ENCODE assay signal across 11 cellular contexts in the genomic region with DNA sequence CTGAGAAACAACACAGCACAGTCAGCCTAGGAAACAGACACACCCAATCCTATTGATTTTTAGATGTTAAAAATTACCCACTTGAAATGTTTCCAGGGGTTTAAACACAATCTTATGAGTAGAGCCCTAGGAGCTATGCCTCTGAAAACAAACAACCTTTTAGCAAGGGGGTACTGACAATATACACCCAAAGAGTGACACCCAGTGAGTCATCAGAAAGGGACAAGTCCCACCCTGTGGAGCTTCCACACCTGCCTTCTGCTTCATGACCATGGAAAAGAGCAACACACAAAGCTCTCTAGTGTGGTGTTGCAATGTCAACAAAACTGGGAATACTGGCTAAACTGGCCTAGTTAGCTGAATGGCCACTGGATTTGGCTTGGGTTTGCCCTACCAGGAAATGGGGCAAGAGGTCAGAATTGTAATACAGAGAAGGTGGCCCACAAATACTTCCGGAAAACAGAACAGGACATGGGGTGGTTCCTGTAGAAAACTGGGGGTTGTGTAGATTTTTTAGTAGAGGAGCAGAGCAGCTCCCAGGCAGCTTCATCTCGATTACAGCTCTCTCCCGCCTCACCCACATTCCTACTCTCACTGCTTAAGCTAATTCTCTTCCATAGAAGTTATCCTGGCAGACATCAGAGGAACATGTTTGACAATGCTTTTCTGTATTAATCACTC.
A peak's percentile ranks its signal among the peaks of the same experiment; 100 is the strongest.
DNase-seq lines count a peak whose midpoint lies in the region; ATAC-seq and TF ChIP-seq lines count a peak whose summit lies in the region.
"Had no signal": no experiment of that assay in that cellular context is flagged by ENCODE, and none has a peak within 500 bp of the region (broad histone marks: within the 10 kb centered on the region; RNA-seq: fewer than 3 reads in every experiment).

No MANE protein-coding gene starts in this region.

- ATAC-seq in GM18909 (IDR thresholded peaks at IDR 0.05; ENCODE audit: poor library complexity, unreplicated experiment), result no peak
- ATAC-seq in HG03097 (IDR thresholded peaks at IDR 0.05; ENCODE audit: low FRiP score, unreplicated experiment), result no peak
- ATAC-seq: stimulated activated naive CD8-positive, alpha-beta T cell treated with anti-CD3 and anti-CD28 coated beads, Interleukin-15, amount 100 ng/mL, for 72 hours had no signal

- CTCF ChIA-PET in activated CD4-positive, alpha-beta T cell treated with anti-CD3 and anti-CD28 coated beads, Interleukin-2, amount 10 ng/mL, durations not matched to agents 7 days and 5 days (lab: Charles Lee), result no interaction called here

- H3K36me3 Mint-ChIP-seq in progenitor cell of endocrine pancreas (ENCODE audit: insufficient read depth), result no peaks in the 10 kb centered on the region
- no peaks in the 10 kb centered on the region for H3K36me3 Mint-ChIP-seq in activated CD4-positive, alpha-beta T cell treated with anti-CD3 and anti-CD28 coated beads, Interleukin-2, amount 10 ng/mL, durations not matched to agents 7 days and 5 days (ENCODE audit: low read depth)
- H3K36me3 Mint-ChIP-seq: activated naive CD8-positive, alpha-beta T cell treated with anti-CD3 and anti-CD28 coated beads, Interleukin-2, amount 10 ng/mL, durations not matched to agents 7 days and 5 days had no signal

- DNase-seq in DMS79 treated with DMSO at 0.1 percent for 48 hours (lab: John Stamatoyannopoulos, UW) (peak; percentile 14), NCI-H2227 (lab: John Stamatoyannopoulos, UW; ENCODE audit: unreplicated experiment) (peak; percentile 73), epithelial cell of proximal tubule (ENCODE audit: low read depth) (peak; percentile 60), progenitor cell of endocrine pancreas (ENCODE audit: low spot score, unreplicated experiment) (peak; percentile 12), NAMALWA (ENCODE audit: low spot score) (no peak)
- DNase-seq in activated CD4-positive, alpha-beta T cell treated with anti-CD3 and anti-CD28 coated beads, Interleukin-2, amount 10 ng/mL, durations not matched to agents 7 days and 5 days, result no peak
- DNase-seq: activated naive CD8-positive, alpha-beta T cell treated with anti-CD3 and anti-CD28 coated beads, Interleukin-2, amount 10 ng/mL, durations not matched to agents 7 days and 5 days; left ventricle myocardium inferior; stimulated activated naive CD8-positive, alpha-beta T cell treated with anti-CD3 and anti-CD28 coated beads, Interleukin-15, amount 100 ng/mL, for 72 hours had no signal

- H3K27ac Mint-ChIP-seq in progenitor cell of endocrine pancreas, result peak overlapping the region; percentile 99
- H3K27ac Mint-ChIP-seq in activated CD4-positive, alpha-beta T cell treated with anti-CD3 and anti-CD28 coated beads, Interleukin-2, amount 10 ng/mL, durations not matched to agents 7 days and 5 days, result no peak overlapping the region
- H3K27ac Mint-ChIP-seq: activated naive CD8-positive, alpha-beta T cell treated with anti-CD3 and anti-CD28 coated beads, Interleukin-2, amount 10 ng/mL, durations not matched to agents 7 days and 5 days; stimulated activated naive CD8-positive, alpha-beta T cell treated with anti-CD3 and anti-CD28 coated beads, Interleukin-15, amount 100 ng/mL, for 72 hours had no signal

- peaks cover 35% of the 10 kb centered on the region for H3K27me3 Mint-ChIP-seq in progenitor cell of endocrine pancreas
- peaks cover 4% of the 10 kb centered on the region for H3K27me3 Mint-ChIP-seq in activated CD4-positive, alpha-beta T cell treated with anti-CD3 and anti-CD28 coated beads, Interleukin-2, amount 10 ng/mL, durations not matched to agents 7 days and 5 days
- H3K27me3 Mint-ChIP-seq: stimulated activated naive CD8-positive, alpha-beta T cell treated with anti-CD3 and anti-CD28 coated beads, Interleukin-15, amount 100 ng/mL, for 72 hours had no signal

- TF ChIP-seq CTCF in epithelial cell of proximal tubule (conservative IDR thresholded peaks at IDR 0.05; ENCODE audit: low read depth, low read length), result no peak
- TF ChIP-seq CTCF in progenitor cell of endocrine pancreas (IDR thresholded peaks at IDR 0.05; ENCODE audit: unreplicated experiment), result no peak

- peak overlapping the region; percentile 46 for H3K4me3 Mint-ChIP-seq in progenitor cell of endocrine pancreas (ENCODE audit: low read depth)
- no peak overlapping the region for H3K4me3 Mint-ChIP-seq in activated CD4-positive, alpha-beta T cell treated with anti-CD3 and anti-CD28 coated beads, Interleukin-2, amount 10 ng/mL, durations not matched to agents 7 days and 5 days
- H3K4me3 Mint-ChIP-seq: activated naive CD8-positive, alpha-beta T cell treated with anti-CD3 and anti-CD28 coated beads, Interleukin-2, amount 10 ng/mL, durations not matched to agents 7 days and 5 days; stimulated activated naive CD8-positive, alpha-beta T cell treated with anti-CD3 and anti-CD28 coated beads, Interleukin-15, amount 100 ng/mL, for 72 hours had no signal

- POLR2A ChIA-PET in activated CD4-positive, alpha-beta T cell treated with anti-CD3 and anti-CD28 coated beads, Interleukin-2, amount 10 ng/mL, durations not matched to agents 7 days and 5 days (lab: Charles Lee), result no interaction called here

- peaks cover 36% of the 10 kb centered on the region for H3K4me1 Mint-ChIP-seq in progenitor cell of endocrine pancreas (ENCODE audit: low read depth)
- H3K4me1 Mint-ChIP-seq in activated CD4-positive, alpha-beta T cell treated with anti-CD3 and anti-CD28 coated beads, Interleukin-2, amount 10 ng/mL, durations not matched to agents 7 days and 5 days, result no peaks in the 10 kb centered on the region
- H3K4me1 Mint-ChIP-seq: activated naive CD8-positive, alpha-beta T cell treated with anti-CD3 and anti-CD28 coated beads, Interleukin-2, amount 10 ng/mL, durations not matched to agents 7 days and 5 days; stimulated activated naive CD8-positive, alpha-beta T cell treated with anti-CD3 and anti-CD28 coated beads, Interleukin-15, amount 100 ng/mL, for 72 hours had no signal

- H3K9me3 Mint-ChIP-seq in progenitor cell of endocrine pancreas (ENCODE audit: low read depth), result no peaks in the 10 kb centered on the region
- H3K9me3 Mint-ChIP-seq in activated CD4-positive, alpha-beta T cell treated with anti-CD3 and anti-CD28 coated beads, Interleukin-2, amount 10 ng/mL, durations not matched to agents 7 days and 5 days, result no peaks in the 10 kb centered on the region
- H3K9me3 Mint-ChIP-seq: activated naive CD8-positive, alpha-beta T cell treated with anti-CD3 and anti-CD28 coated beads, Interleukin-2, amount 10 ng/mL, durations not matched to agents 7 days and 5 days; stimulated activated naive CD8-positive, alpha-beta T cell treated with anti-CD3 and anti-CD28 coated beads, Interleukin-15, amount 100 ng/mL, for 72 hours had no signal

- no peak overlapping the region for H3K4me3 ChIP-seq in epithelial cell of proximal tubule (ENCODE audit: low read depth, low read length)
- H3K4me3 ChIP-seq: left ventricle myocardium inferior had no signal

Comparison
In these comparisons a context has a peak if more than half of its experiments do, and no peak if none do; other contexts are left out.
1. DNase-seq: peak in DMS79 treated with DMSO at 0.1 percent for 48 hours (single experiment), NCI-H2227 (single experiment), epithelial cell of proximal tubule (single experiment) and progenitor cell of endocrine pancreas (single experiment); none in activated CD4-positive, alpha-beta T cell treated with anti-CD3 and anti-CD28 coated beads, Interleukin-2, amount 10 ng/mL, durations not matched to agents 7 days and 5 days (single experiment) and NAMALWA (single experiment).